Comparison of ENCODE assay signal across 9 cellular contexts in genomic region chr10:21516270-21517131, GRCh38. TPM values are rescaled to one million over a fixed set of nuclear protein-coding genes. Genes with fewer than 3 reads are reported as not detected.
DNase-seq lines count a peak whose midpoint lies in the region; ATAC-seq, FAIRE-seq and TF ChIP-seq lines count a peak whose summit lies in the region.
"Had no signal": no experiment of that assay in that cellular context is flagged by ENCODE, and none has a peak within 500 bp of the region (broad histone marks: within the 10 kb centered on the region; RNA-seq: fewer than 3 reads in every experiment).

No MANE protein-coding gene starts in this region.

- DNase-seq in CD4-positive, alpha-beta memory T cell = peak; percentile 46 to 64 (median 55)
- DNase-seq in T-helper 17 cell (peak; percentile 43 to 55 (median 48)), cardiac fibroblast (ENCODE audit: low read depth in 2 of 2) (peak; percentile 67 to 77), iris pigment epithelial cell (ENCODE audit: low read depth) (peak; percentile 81), small intestine (peak; percentile 47), NK-92 (lab: John Stamatoyannopoulos, UW; ENCODE audit: unreplicated experiment) (no peak)

- H3K27me3 Mint-ChIP-seq in CD4-positive, alpha-beta memory T cell = peaks cover 63 to 76% of the 10 kb centered on the region in 2 donors
- peaks cover 74% of the 10 kb centered on the region for H3K27me3 Mint-ChIP-seq in T-helper 17 cell

- H3K4me3 Mint-ChIP-seq in CD4-positive, alpha-beta memory T cell = peak overlapping the region; percentile 68 to 89 (median 76)
- peak overlapping the region; percentile 88 for H3K4me3 Mint-ChIP-seq in T-helper 17 cell

- H3K4me1 Mint-ChIP-seq in CD4-positive, alpha-beta memory T cell = peaks cover 23 to 50% (median 32%) of the 10 kb centered on the region in 4 donors
- peaks cover 28% of the 10 kb centered on the region for H3K4me1 Mint-ChIP-seq in T-helper 17 cell

- WGBS in small intestine, 3 donors = 0 to 1% (median 0%) methylated on average over 43 to 85 of the region's 85 CpGs

- ATAC-seq in GM19397 (IDR thresholded peaks at IDR 0.05; ENCODE audit: unreplicated experiment) = peak; percentile 77
- peak; percentile 50 for ATAC-seq in HG03439 (IDR thresholded peaks at IDR 0.05; ENCODE audit: unreplicated experiment)
- ATAC-seq in T-helper 17 cell = peak; percentile 81

- H3K27ac Mint-ChIP-seq in CD4-positive, alpha-beta memory T cell = peak overlapping the region in 1 of 7 donors; percentile 77
- H3K27ac Mint-ChIP-seq in T-helper 17 cell = no peak overlapping the region

- peaks cover 76% of the 10 kb centered on the region for H3K27me3 ChIP-seq in CD4-positive, alpha-beta memory T cell (ENCODE audit: insufficient read depth, low read length)
- peaks cover 3 to 16% of the 10 kb centered on the region in 2 donors for H3K27me3 ChIP-seq in small intestine (ENCODE audit: control insufficient read depth in 2 of 2, insufficient read depth in 2 of 2, low read length in 2 of 2)

- no peaks in the 10 kb centered on the region for H3K36me3 ChIP-seq in CD4-positive, alpha-beta memory T cell (ENCODE audit: insufficient read depth, low read length)
- H3K36me3 ChIP-seq in small intestine (ENCODE audit: control insufficient read depth in 2 of 2, insufficient read depth in 2 of 2, low read length in 2 of 2) = no peaks in the 10 kb centered on the region

- no peak overlapping the region for H3K27ac ChIP-seq in CD4-positive, alpha-beta memory T cell (ENCODE audit: low read depth, low read length)
- no peak overlapping the region for H3K27ac ChIP-seq in small intestine (ENCODE audit: low read depth in 1 of 2, low read length in 1 of 2)

- CTCF ChIA-PET in CD4-positive, alpha-beta memory T cell (lab: Charles Lee; ENCODE audit: partially characterized antibody) = interaction anchor here (1.1 kb wide), 1 partner anchor 19 kb away, joined by 4 read pairs; no protein-coding TSS in a partner anchor

- TF ChIP-seq CTCF in cardiac fibroblast (IDR thresholded peaks at IDR 0.05; ENCODE audit: low read depth, low read length) = no peak

- intact Hi-C loops in CD4-positive, alpha-beta memory T cell (cut with micrococcal nuclease) = loop anchor here (1.0 kb wide), 3 partner anchors 9 to 19 kb away; partner anchors contain the start of genes MLLT10 and SKIDA1

- no peaks in the 10 kb centered on the region for H3K36me3 Mint-ChIP-seq in CD4-positive, alpha-beta memory T cell
- peaks cover 5% of the 10 kb centered on the region for H3K36me3 Mint-ChIP-seq in T-helper 17 cell (ENCODE audit: low read depth)

- H3K4me3 ChIP-seq in CD4-positive, alpha-beta memory T cell (ENCODE audit: low read length in 2 of 2) = peak overlapping the region in 1 of 2 donors; percentile 39
- H3K4me3 ChIP-seq in cardiac fibroblast (replicated peaks in 1 of 2; ENCODE audit: low read depth in 2 of 2, low read length in 2 of 2) = peak overlapping the region; percentile 61 to 62
- H3K4me3 ChIP-seq in small intestine (ENCODE audit: low read depth in 1 of 2, low read length in 2 of 2) = peak overlapping the region; percentile 41 to 69

- H3K4me1 ChIP-seq in CD4-positive, alpha-beta memory T cell (ENCODE audit: insufficient read depth, low read length) = peaks cover 37% of the 10 kb centered on the region
- no peaks in the 10 kb centered on the region for H3K4me1 ChIP-seq in small intestine (ENCODE audit: control insufficient read depth in 2 of 2, insufficient read depth in 1 of 2, low read depth in 1 of 2, low read length in 1 of 2)

- no peaks in the 10 kb centered on the region for H3K9me3 ChIP-seq in CD4-positive, alpha-beta memory T cell (ENCODE audit: control insufficient read depth in 1 of 2, low read length in 2 of 2)
- H3K9me3 ChIP-seq in T-helper 17 cell (ENCODE audit: control insufficient read depth, low read length, poor library complexity, severe bottlenecking) (no peaks in the 10 kb centered on the region), small intestine (ENCODE audit: control insufficient read depth, low read depth) (no peaks in the 10 kb centered on the region)

- peaks cover 0 to 9% (median 0%) of the 10 kb centered on the region in 8 donors for H3K9me3 Mint-ChIP-seq in CD4-positive, alpha-beta memory T cell

- FAIRE-seq in small intestine (lab: Jason Lieb, UNC) = no peak

- POLR2A ChIA-PET in CD4-positive, alpha-beta memory T cell (lab: Charles Lee; ENCODE audit: partially characterized antibody) = interaction anchor here (0.8 to 3.1 kb wide), 5 partner anchors 10 to 486 kb away, joined by 3 to 28 read pairs (median 9); partner anchors contain the start of genes DNAJC1 and SKIDA1

RNA-seq across cellular contexts. Expression of gene SKIDA1, which starts 9.0 kb away (rescaled TPM):
- under 1 TPM; 0.39 to 0.73 TPM for total RNA-seq in CD4-positive, alpha-beta memory T cell
- under 1 TPM; 0.13 to 0.94 TPM for polyA plus RNA-seq in CD4-positive, alpha-beta memory T cell
- total RNA-seq in T-helper 17 cell = under 1 TPM; 0.34 to 0.37 TPM
- polyA plus RNA-seq in small intestine = under 1 TPM in 1 of 3 donors, not detected in 2; 0.13 TPM
- total RNA-seq: T-helper 1 cell treated with Interleukin-12 subunit alpha and Interleukin-12 subunit beta and Interleukin-4 antibody, amounts not matched to agents 30 ng/mL and 1 ng/mL, for 36 hours had no signal

RNA-seq across cellular contexts. Expression of gene MLLT10, which starts 17.5 kb away (rescaled TPM):
- 10 to 100 TPM; 64.6 to 73.4 TPM for total RNA-seq in CD4-positive, alpha-beta memory T cell
- polyA plus RNA-seq in CD4-positive, alpha-beta memory T cell = 1 to 10 TPM; 5.2 to 8.5 TPM
- 10 to 100 TPM; 68.6 to 72.0 TPM for total RNA-seq in T-helper 17 cell
- 10 to 100 TPM in 2 of 3 donors, 1 to 10 TPM in 1; 8.9 to 15.2 (median 11.6) TPM for polyA plus RNA-seq in small intestine
